Comparison of ENCODE assay signal across 26 cellular contexts in genomic region chr17:79561486-79562116, GRCh38. TPM values are rescaled to one million over a fixed set of nuclear protein-coding genes. Genes with fewer than 3 reads are reported as not detected.
"Had no signal": no experiment of that assay in that cellular context is flagged by ENCODE, and none has a peak within 500 bp of the region (broad histone marks: within the 10 kb centered on the region; RNA-seq: fewer than 3 reads in every experiment).

No MANE protein-coding gene starts in this region.

- H3K36me3 Mint-ChIP-seq: activated naive CD8-positive, alpha-beta T cell treated with anti-CD3 and anti-CD28 coated beads for 36 hours; type B pancreatic cell had no signal

- H3K9me3 ChIP-seq: adrenal gland, ascending aorta, heart right ventricle, left lung, neutrophil, ovary, prostate gland, uterus had no signal

- H3K4me1 Mint-ChIP-seq: activated naive CD8-positive, alpha-beta T cell treated with anti-CD3 and anti-CD28 coated beads for 36 hours; endodermal cell had no signal

- H3K4me3 ChIP-seq: adrenal gland, ascending aorta, heart right ventricle, left lung, lung, ovary, prostate gland, smooth muscle cell, uterus had no signal

- H3K4me2 ChIP-seq: smooth muscle cell had no signal

- H3K27ac ChIP-seq: adrenal gland, ascending aorta, heart right ventricle, left lung, neutrophil, ovary, prostate gland, uterus, VCaP had no signal

- H3K9me3 Mint-ChIP-seq: activated naive CD4-positive, alpha-beta T cell treated with anti-CD3 and anti-CD28 coated beads for 36 hours; activated naive CD8-positive, alpha-beta T cell treated with anti-CD3 and anti-CD28 coated beads for 36 hours; endodermal cell; nephron; type B pancreatic cell had no signal

- H3K4me3 Mint-ChIP-seq: activated naive CD4-positive, alpha-beta T cell treated with anti-CD3 and anti-CD28 coated beads for 36 hours; activated naive CD8-positive, alpha-beta T cell treated with anti-CD3 and anti-CD28 coated beads for 36 hours; endodermal cell; nephron; type B pancreatic cell had no signal

- H3K27me3 ChIP-seq: ascending aorta, ovary, uterus had no signal

- DNase-seq: activated CD4-positive, alpha-beta T cell treated with anti-CD3 and anti-CD28 coated beads for 4 hours; activated CD4-positive, alpha-beta T cell treated with anti-CD3 and anti-CD28 coated beads, Interleukin-2, amount 50 U/mL, for 4 hours; activated CD8-positive, alpha-beta memory T cell treated with anti-CD3 and anti-CD28 coated beads for 24 hours; activated effector memory CD4-positive, alpha-beta T cell treated with anti-CD3 and anti-CD28 coated beads, Interleukin-2, amount 50 U/mL, for 16 hours; activated naive CD4-positive, alpha-beta T cell treated with anti-CD3 and anti-CD28 coated beads for 36 hours; activated naive CD8-positive, alpha-beta T cell treated with anti-CD3 and anti-CD28 coated beads for 36 hours; adrenal gland; endodermal cell; foreskin fibroblast; heart right ventricle; left lung; mesendoderm; ovary; stimulated activated naive CD4-positive, alpha-beta T cell treated with Interleukin-2 at 50 U/mL for 16 hours; T-helper 9 cell; uterus had no signal

- ATAC-seq: esophagus mucosa, heart right ventricle, left lung had no signal

- H3K4me1 ChIP-seq: adrenal gland, ascending aorta, heart right ventricle, left lung, prostate gland, uterus had no signal

- H3K36me3 ChIP-seq: adrenal gland, ascending aorta, heart right ventricle, left lung, neutrophil, ovary, prostate gland, uterus had no signal

- H3K27ac Mint-ChIP-seq: activated naive CD4-positive, alpha-beta T cell treated with anti-CD3 and anti-CD28 coated beads for 36 hours; activated naive CD8-positive, alpha-beta T cell treated with anti-CD3 and anti-CD28 coated beads for 36 hours; endodermal cell; type B pancreatic cell had no signal

RNA-seq across cellular contexts. Expression of gene RBFOX3, which starts 49.2 kb away (rescaled TPM):
- total RNA-seq: activated naive CD4-positive, alpha-beta T cell treated with anti-CD3 and anti-CD28 coated beads for 36 hours; activated naive CD8-positive, alpha-beta T cell treated with anti-CD3 and anti-CD28 coated beads for 36 hours; ascending aorta; heart right ventricle; left lung; smooth muscle cell; T-helper 1 cell treated with Interleukin-12 subunit alpha and Interleukin-12 subunit beta and Interleukin-4 antibody, amounts not matched to agents 30 ng/mL and 1 ng/mL, for 36 hours had no signal
